ENCODE assay signal across 14 cellular contexts in genomic region chr1:25924454-25924853, GRCh38.
"Had no signal": no experiment of that assay in that cellular context is flagged by ENCODE, and none has a peak within 500 bp of the region (broad histone marks: within the 10 kb centered on the region; RNA-seq: fewer than 3 reads in every experiment).

No MANE protein-coding gene starts in this region.

- H3K9me3 ChIP-seq: pancreas, thoracic aorta had no signal

- ATAC-seq: activated CD4-positive, CD25-positive, alpha-beta regulatory T cell treated with anti-CD3 and anti-CD28 coated beads, Interleukin-2, amount 50 U/mL, for 24 hours; effector memory CD8-positive, alpha-beta T cell; left ventricle myocardium superior; stimulated activated naive CD8-positive, alpha-beta T cell treated with anti-CD3 and anti-CD28 coated beads, Interleukin-15, amount 100 ng/mL, for 72 hours had no signal

- H3K27me3 Mint-ChIP-seq: activated naive CD4-positive, alpha-beta T cell treated with anti-CD3 and anti-CD28 coated beads, Interleukin-2, amount 50 U/mL, for 24 hours; effector memory CD8-positive, alpha-beta T cell had no signal

- H3K27ac ChIP-seq: hepatocyte, pancreas, thoracic aorta had no signal

- H3K27me3 ChIP-seq: pancreas had no signal

- H3K4me3 Mint-ChIP-seq: stimulated activated naive CD8-positive, alpha-beta T cell treated with anti-CD3 and anti-CD28 coated beads, Interleukin-15, amount 100 ng/mL, for 72 hours had no signal

- H3K36me3 ChIP-seq: pancreas, thoracic aorta had no signal

- H3K27ac Mint-ChIP-seq: activated naive CD4-positive, alpha-beta T cell treated with anti-CD3 and anti-CD28 coated beads, Interleukin-2, amount 50 U/mL, for 24 hours; stimulated activated naive CD8-positive, alpha-beta T cell treated with anti-CD3 and anti-CD28 coated beads, Interleukin-15, amount 100 ng/mL, for 72 hours had no signal

- DNase-seq: activated T-cell treated with anti-CD3 and anti-CD28 coated beads, Interleukin-2, amount 50 U/mL, for 1 hour; central memory CD4-positive, alpha-beta T cell; effector memory CD8-positive, alpha-beta T cell; kidney; left ventricle myocardium superior; mesenchymal stem cell; pancreas; stimulated activated CD4-positive, alpha-beta T cell treated with anti-CD3 and anti-CD28 coated beads, Interleukin-15, amount 100 ng/mL, for 24 hours; stimulated activated CD4-positive, alpha-beta T cell treated with anti-CD3 and anti-CD28 coated beads, Interleukin-4, amount 100 ng/mL, for 24 hours; stimulated activated naive CD8-positive, alpha-beta T cell treated with anti-CD3 and anti-CD28 coated beads, Interleukin-15, amount 100 ng/mL, for 72 hours had no signal

- H3K36me3 Mint-ChIP-seq: activated naive CD4-positive, alpha-beta T cell treated with anti-CD3 and anti-CD28 coated beads, Interleukin-2, amount 50 U/mL, for 24 hours had no signal

- H3K9me3 Mint-ChIP-seq: activated naive CD4-positive, alpha-beta T cell treated with anti-CD3 and anti-CD28 coated beads, Interleukin-2, amount 50 U/mL, for 24 hours; effector memory CD8-positive, alpha-beta T cell; stimulated activated naive CD8-positive, alpha-beta T cell treated with anti-CD3 and anti-CD28 coated beads, Interleukin-15, amount 100 ng/mL, for 72 hours had no signal

- H3K4me3 ChIP-seq: hepatocyte, pancreas had no signal
